In genomic region chr19:11092181-11092538, GRCh38 we compare ENCODE assay signal across 8 cellular contexts. TPM values are rescaled to one million over a fixed set of nuclear protein-coding genes. Genes with fewer than 3 reads are reported as not detected.
DNase-seq lines count a peak whose midpoint lies in the region; ATAC-seq, FAIRE-seq and TF ChIP-seq lines count a peak whose summit lies in the region.

No MANE protein-coding gene starts in this region.

- H3K4me1 ChIP-seq in mesodermal cell (ENCODE audit: control insufficient read depth, insufficient read depth, low read length, poor library complexity, severe bottlenecking) (peaks cover 45% of the 10 kb centered on the region), upper lobe of right lung (peaks cover 79% of the 10 kb centered on the region)

- WGBS in mesodermal cell (ENCODE audit: insufficient coverage in 2 of 2), 2 experiments: 67% methylated on average over 6 of the region's 6 CpGs

- H3K27ac ChIP-seq in mesodermal cell (ENCODE audit: low read depth, low read length, severe bottlenecking): peak overlapping the region; percentile 98
- H3K27ac ChIP-seq in upper lobe of right lung: peak overlapping the region; percentile 98

- H3K4me3 ChIP-seq in cardiac fibroblast (replicated peaks in 1 of 2; ENCODE audit: low read depth in 2 of 2, low read length in 2 of 2) (peak overlapping the region; percentile 85 to 96), mesodermal cell (ENCODE audit: extremely low read depth, insufficient read depth, low read length, poor library complexity, severe bottlenecking) (peak overlapping the region; percentile 99), upper lobe of right lung (peak overlapping the region; percentile 76)

- intact Hi-C loops in upper lobe of right lung (cut with DNase I): no loop called here

- no peak for FAIRE-seq in RCC 7860 (lab: Jason Lieb, UNC)

- DNase-seq in GM20000 (ENCODE audit: low spot score) (peak; percentile 45), RCC 7860 (ENCODE audit: low spot score) (peak; percentile 70), cardiac fibroblast (ENCODE audit: low read depth in 2 of 2) (peak; percentile 74 to 82), upper lobe of right lung (no peak), COR-L47 (lab: John Stamatoyannopoulos, UW) (no peak), iPS-NIHi7 (ENCODE audit: extremely low spot score) (no peak), UCSD-AML1 (lab: John Stamatoyannopoulos, UW; ENCODE audit: unreplicated experiment) (no peak)

- no peaks in the 10 kb centered on the region for H3K27me3 ChIP-seq in upper lobe of right lung

- ATAC-seq in upper lobe of right lung: no peak

- TF ChIP-seq CTCF in GM20000 (IDR thresholded peaks at IDR 0.05; ENCODE audit: extremely low read depth, missing control alignments) (no peak), cardiac fibroblast (IDR thresholded peaks at IDR 0.05; ENCODE audit: low read depth, low read length) (no peak), upper lobe of right lung (IDR thresholded peaks at IDR 0.05) (no peak)

- H3K36me3 ChIP-seq in mesodermal cell (ENCODE audit: control insufficient read depth, insufficient read depth, low read length): peaks cover 69% of the 10 kb centered on the region
- H3K36me3 ChIP-seq in upper lobe of right lung: peaks cover 5% of the 10 kb centered on the region

- H3K9me3 ChIP-seq in mesodermal cell (ENCODE audit: control insufficient read depth, low read length) (no peaks in the 10 kb centered on the region), upper lobe of right lung (no peaks in the 10 kb centered on the region)

RNA-seq across cellular contexts. Expression of gene LDLR, which starts 2.9 kb away (rescaled TPM):
- 180 TPM for polyA plus RNA-seq in mesodermal cell (2013, experiment 1 of 2)
- 159 TPM for polyA plus RNA-seq in mesodermal cell (2013, experiment 2 of 2)
- total RNA-seq in upper lobe of right lung: 242 TPM

Comparison
In these comparisons a context has a peak if more than half of its experiments do, and no peak if none do; other contexts are left out.
1. DNase-seq: peak in GM20000 (single experiment), RCC 7860 (single experiment) and cardiac fibroblast (2 of 2); none in upper lobe of right lung (single experiment), COR-L47 (single experiment), iPS-NIHi7 (single experiment) and UCSD-AML1 (single experiment).
2. Peak in every context shown above with its lines, with median percentiles within 50 percentile points of each other: H3K4me3 ChIP-seq.